ENCODE assay signal across 8 cellular contexts in the genomic region with DNA sequence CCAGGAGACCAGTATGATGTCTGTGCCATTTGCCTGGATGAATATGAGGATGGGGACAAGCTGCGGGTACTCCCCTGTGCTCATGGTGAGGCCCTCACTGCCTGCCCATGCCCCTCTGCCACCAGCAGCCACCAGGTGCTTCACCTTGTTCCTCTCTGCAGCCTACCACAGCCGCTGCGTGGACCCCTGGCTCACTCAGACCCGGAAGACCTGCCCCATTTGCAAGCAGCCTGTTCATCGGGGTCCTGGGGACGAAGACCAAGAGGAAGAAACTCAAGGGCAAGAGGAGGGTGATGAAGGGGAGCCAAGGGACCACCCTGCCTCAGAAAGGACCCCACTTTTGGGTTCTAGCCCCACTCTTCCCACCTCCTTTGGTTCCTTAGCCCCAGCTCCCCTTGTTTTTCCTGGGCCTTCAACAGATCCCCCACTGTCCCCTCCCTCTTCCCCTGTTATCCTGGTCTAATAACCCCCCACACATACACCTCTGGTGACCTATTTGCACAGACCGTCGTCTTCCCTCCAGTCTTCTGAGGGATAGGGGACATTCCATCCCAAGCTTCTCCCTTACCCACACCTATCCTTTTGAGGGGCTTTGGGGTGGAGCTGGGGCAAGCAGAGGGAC. TPM values are rescaled to one million over a fixed set of nuclear protein-coding genes. Genes with fewer than 3 reads are reported as not detected.
DNase-seq lines count a peak whose midpoint lies in the region; ATAC-seq and TF ChIP-seq lines count a peak whose summit lies in the region.

No MANE protein-coding gene starts in this region.

- DNase-seq in activated CD8-positive, alpha-beta T cell treated with anti-CD3 and anti-CD28 coated beads for 36 hours, result peak; percentile 64
- DNase-seq in foreskin keratinocyte (no peak), NOMO-1 treated with dmso at 0.1 percent for 144 hours (lab: John Stamatoyannopoulos, UW; ENCODE audit: unreplicated experiment) (no peak), medulla oblongata (ENCODE audit: extremely low spot score) (no peak)
- DNase-seq in stimulated activated effector memory CD8-positive, alpha-beta T cell treated with anti-CD3 and anti-CD28 coated beads, Interleukin-12 subunit alpha, Interleukin-12 subunit beta, amount 100 ng/mL, for 72 hours (ENCODE audit: low spot score in 2 of 2), result peak in 1 of 2 donors; percentile 79

- no peaks in the 10 kb centered on the region for H3K27me3 ChIP-seq in foreskin keratinocyte

- peak overlapping the region; percentile 99 for H3K27ac Mint-ChIP-seq in activated CD8-positive, alpha-beta T cell treated with anti-CD3 and anti-CD28 coated beads for 36 hours
- H3K27ac Mint-ChIP-seq in stimulated activated effector memory CD8-positive, alpha-beta T cell treated with anti-CD3 and anti-CD28 coated beads, Interleukin-12 subunit alpha, Interleukin-12 subunit beta, amount 100 ng/mL, for 72 hours, result peak overlapping the region; percentile 99

- H3K4me1 Mint-ChIP-seq in activated CD8-positive, alpha-beta T cell treated with anti-CD3 and anti-CD28 coated beads for 36 hours (ENCODE audit: low read depth), result peaks cover 45% of the 10 kb centered on the region
- peaks cover 68% of the 10 kb centered on the region for H3K4me1 Mint-ChIP-seq in stimulated activated effector memory CD8-positive, alpha-beta T cell treated with anti-CD3 and anti-CD28 coated beads, Interleukin-12 subunit alpha, Interleukin-12 subunit beta, amount 100 ng/mL, for 72 hours

- no peak for ATAC-seq in activated CD8-positive, alpha-beta T cell treated with anti-CD3 and anti-CD28 coated beads for 36 hours
- ATAC-seq in foreskin keratinocyte (no peak), GM21390 (IDR thresholded peaks at IDR 0.05; ENCODE audit: unreplicated experiment) (no peak), HG02938 (IDR thresholded peaks at IDR 0.05; ENCODE audit: unreplicated experiment) (no peak)
- no peak for ATAC-seq in stimulated activated effector memory CD8-positive, alpha-beta T cell treated with anti-CD3 and anti-CD28 coated beads, Interleukin-12 subunit alpha, Interleukin-12 subunit beta, amount 100 ng/mL, for 72 hours

- CTCF ChIA-PET in HEK293 (lab: Yijun Ruan, JAX), result interaction anchor here (0.6 to 1.3 kb wide), 3 partner anchors 22 to 118 kb away, joined by 3 to 5 read pairs (median 3); partner anchors contain the start of gene CHRNE
- CTCF ChIA-PET in activated CD8-positive, alpha-beta T cell treated with anti-CD3 and anti-CD28 coated beads for 36 hours (lab: Charles Lee), result no interaction called here

- peaks cover 76% of the 10 kb centered on the region for H3K36me3 Mint-ChIP-seq in activated CD8-positive, alpha-beta T cell treated with anti-CD3 and anti-CD28 coated beads for 36 hours (ENCODE audit: low read depth)
- H3K36me3 Mint-ChIP-seq in stimulated activated effector memory CD8-positive, alpha-beta T cell treated with anti-CD3 and anti-CD28 coated beads, Interleukin-12 subunit alpha, Interleukin-12 subunit beta, amount 100 ng/mL, for 72 hours, result peaks cover 92% of the 10 kb centered on the region

- peaks cover 19% of the 10 kb centered on the region for H3K4me1 ChIP-seq in HEK293 (ENCODE audit: control insufficient read depth, insufficient read depth, low read length)
- peaks cover 24% of the 10 kb centered on the region for H3K4me1 ChIP-seq in foreskin keratinocyte

- no peaks in the 10 kb centered on the region for H3K9me3 ChIP-seq in HEK293 (ENCODE audit: control insufficient read depth, insufficient read depth, low read depth, low read length)

- H3K27me3 Mint-ChIP-seq in activated CD8-positive, alpha-beta T cell treated with anti-CD3 and anti-CD28 coated beads for 36 hours, result no peaks in the 10 kb centered on the region

- POLR2A ChIA-PET in HEK293 (lab: Yijun Ruan, JAX), result interaction anchor here (0.6 to 17.9 kb wide), 5 partner anchors 10 to 77 kb away, joined by 3 to 358 read pairs (median 8); partner anchors contain the start of genes GP1BA and SPAG7
- POLR2A ChIA-PET in activated CD8-positive, alpha-beta T cell treated with anti-CD3 and anti-CD28 coated beads for 36 hours (lab: Charles Lee), result interaction anchor here (1.0 to 20.8 kb wide), 8 partner anchors 8 to 53 kb away, joined by 3 to 627 read pairs (median 7); partner anchors contain the start of genes CHRNE, INCA1, KIF1C and SPAG7

- H3K27ac ChIP-seq in HEK293 (ENCODE audit: extremely low read depth, low read depth, low read length) (peak overlapping the region; percentile 99), foreskin keratinocyte (peak overlapping the region; percentile 59)

- H3K9me3 Mint-ChIP-seq in activated CD8-positive, alpha-beta T cell treated with anti-CD3 and anti-CD28 coated beads for 36 hours, result no peaks in the 10 kb centered on the region
- H3K9me3 Mint-ChIP-seq in stimulated activated effector memory CD8-positive, alpha-beta T cell treated with anti-CD3 and anti-CD28 coated beads, Interleukin-12 subunit alpha, Interleukin-12 subunit beta, amount 100 ng/mL, for 72 hours, result no peaks in the 10 kb centered on the region

- H3K4me3 ChIP-seq in HEK293 (ENCODE audit: low read depth, low read length), result no peak overlapping the region

- no peak for TF ChIP-seq CTCF in HEK293 (tag by site-specific recombination; IDR thresholded peaks at IDR 0.05)
- no peak for TF ChIP-seq CTCF in activated CD8-positive, alpha-beta T cell treated with anti-CD3 and anti-CD28 coated beads for 36 hours (IDR thresholded peaks at IDR 0.05)
- TF ChIP-seq CTCF in foreskin keratinocyte (conservative IDR thresholded peaks at IDR 0.05), result no peak

- intact Hi-C loops in activated CD8-positive, alpha-beta T cell treated with anti-CD3 and anti-CD28 coated beads for 36 hours (cut with micrococcal nuclease), result loop anchor here (2.0 kb wide), 1 partner anchor 22 kb away; the partner anchor contains the start of gene SPAG7

- H3K36me3 ChIP-seq in HEK293 (ENCODE audit: control insufficient read depth in 2 of 2, insufficient read depth in 1 of 2, low read length in 2 of 2), result peaks cover 38 to 60% of the 10 kb centered on the region in 2 experiments

- H3K4me3 Mint-ChIP-seq in activated CD8-positive, alpha-beta T cell treated with anti-CD3 and anti-CD28 coated beads for 36 hours, result peak overlapping the region; percentile 97
- peak overlapping the region; percentile 93 for H3K4me3 Mint-ChIP-seq in stimulated activated effector memory CD8-positive, alpha-beta T cell treated with anti-CD3 and anti-CD28 coated beads, Interleukin-12 subunit alpha, Interleukin-12 subunit beta, amount 100 ng/mL, for 72 hours

TF ChIP-seq in HEK293, 187 proteins besides CTCF, POLR2A, EP300 and RAD21 (continues in another document):
- TF ChIP-seq ZNF211 (tag by site-specific recombination; IDR thresholded peaks at IDR 0.05; ENCODE audit: low read depth) (no peak), WT1 (tag by site-specific recombination; IDR thresholded peaks at IDR 0.05) (no peak), ZNF654 (tag by site-specific recombination; IDR thresholded peaks at IDR 0.05; ENCODE audit: low read depth) (no peak), MZF1 (tag by site-specific recombination; IDR thresholded peaks at IDR 0.05; ENCODE audit: borderline replicate concordance) (no peak), ZNF10 (tag by site-specific recombination; IDR thresholded peaks at IDR 0.05) (0 out of 2 replicates have a peak, but pooled peaks have one; percentile 1), ZXDB (tag by site-specific recombination; IDR thresholded peaks at IDR 0.05) (no peak), ZNF146 (tag by site-specific recombination; IDR thresholded peaks at IDR 0.05) (no peak), ZNF394 (tag by site-specific recombination; IDR thresholded peaks at IDR 0.05; ENCODE audit: borderline replicate concordance) (0 out of 2 replicates have a peak, but pooled peaks have one; percentile 49), ZNF701 (tag by site-specific recombination; IDR thresholded peaks at IDR 0.05) (no peak), ZNF626 (tag by site-specific recombination; IDR thresholded peaks at IDR 0.05) (no peak), ZFP3 (tag by site-specific recombination; IDR thresholded peaks at IDR 0.05; ENCODE audit: low read depth) (no peak), ZNF121 (tag by site-specific recombination; IDR thresholded peaks at IDR 0.05) (no peak), ZNF341 (tag by site-specific recombination; IDR thresholded peaks at IDR 0.05; ENCODE audit: low read depth) (no peak), ZNF529 (tag by site-specific recombination; IDR thresholded peaks at IDR 0.05; ENCODE audit: insufficient replicate concordance) (no peak), ZNF530 (tag by site-specific recombination; IDR thresholded peaks at IDR 0.05; ENCODE audit: low read depth) (no peak), ZNF335 (tag by site-specific recombination; conservative IDR thresholded peaks at IDR 0.05) (peak; percentile 44), ZNF223 (tag by site-specific recombination; IDR thresholded peaks at IDR 0.05) (no peak)
- TF ChIP-seq, protein P1, sequence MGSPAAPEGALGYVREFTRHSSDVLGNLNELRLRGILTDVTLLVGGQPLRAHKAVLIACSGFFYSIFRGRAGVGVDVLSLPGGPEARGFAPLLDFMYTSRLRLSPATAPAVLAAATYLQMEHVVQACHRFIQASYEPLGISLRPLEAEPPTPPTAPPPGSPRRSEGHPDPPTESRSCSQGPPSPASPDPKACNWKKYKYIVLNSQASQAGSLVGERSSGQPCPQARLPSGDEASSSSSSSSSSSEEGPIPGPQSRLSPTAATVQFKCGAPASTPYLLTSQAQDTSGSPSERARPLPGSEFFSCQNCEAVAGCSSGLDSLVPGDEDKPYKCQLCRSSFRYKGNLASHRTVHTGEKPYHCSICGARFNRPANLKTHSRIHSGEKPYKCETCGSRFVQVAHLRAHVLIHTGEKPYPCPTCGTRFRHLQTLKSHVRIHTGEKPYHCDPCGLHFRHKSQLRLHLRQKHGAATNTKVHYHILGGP (tag by site-specific recombination; IDR thresholded peaks at IDR 0.05), result no peak

RNA-seq across cellular contexts. Expression of gene PFN1, which starts 3.7 kb away (rescaled TPM):
- total RNA-seq in activated CD8-positive, alpha-beta T cell treated with anti-CD3 and anti-CD28 coated beads for 36 hours, result 1,000 to 10,000 TPM; 1,726 to 1,759 TPM
- 1,745 and 1,771 TPM in 2 replicates for total RNA-seq in foreskin keratinocyte
- polyA plus RNA-seq in foreskin keratinocyte, result 3,025 and 3,144 TPM in 2 replicates

RNA-seq across cellular contexts. Expression of gene RNF167, which starts 4.6 kb away (rescaled TPM):
- total RNA-seq in activated CD8-positive, alpha-beta T cell treated with anti-CD3 and anti-CD28 coated beads for 36 hours, result 100 to 1,000 TPM; 144 to 152 TPM
- total RNA-seq in foreskin keratinocyte, result 118 and 119 TPM in 2 replicates
- 162 and 167 TPM in 2 replicates for polyA plus RNA-seq in foreskin keratinocyte

RNA-seq across cellular contexts. Expression of gene SLC25A11, which starts 4.8 kb away (rescaled TPM):
- 10 to 100 TPM; 80.8 to 87.0 TPM for total RNA-seq in activated CD8-positive, alpha-beta T cell treated with anti-CD3 and anti-CD28 coated beads for 36 hours
- total RNA-seq in foreskin keratinocyte, result 52.6 and 60.2 TPM in 2 replicates
- 76.9 and 83.6 TPM in 2 replicates for polyA plus RNA-seq in foreskin keratinocyte

RNA-seq across cellular contexts. Expression of gene ENO3, which starts 6.3 kb away (rescaled TPM):
- 10 to 100 TPM; 31.3 to 34.0 TPM for total RNA-seq in activated CD8-positive, alpha-beta T cell treated with anti-CD3 and anti-CD28 coated beads for 36 hours
- total RNA-seq in foreskin keratinocyte, result 1.8 and 2.0 TPM in 2 replicates
- polyA plus RNA-seq in foreskin keratinocyte, result 2.7 and 3.2 TPM in 2 replicates

RNA-seq across cellular contexts. Expression of gene GP1BA, which starts 12.6 kb away (rescaled TPM):
- total RNA-seq in activated CD8-positive, alpha-beta T cell treated with anti-CD3 and anti-CD28 coated beads for 36 hours, result not detected
- total RNA-seq in foreskin keratinocyte, result not detected in 2 replicates
- polyA plus RNA-seq in foreskin keratinocyte, result not detected in 2 replicates
